Comparison of ENCODE assay signal across 8 cellular contexts in the genomic region with DNA sequence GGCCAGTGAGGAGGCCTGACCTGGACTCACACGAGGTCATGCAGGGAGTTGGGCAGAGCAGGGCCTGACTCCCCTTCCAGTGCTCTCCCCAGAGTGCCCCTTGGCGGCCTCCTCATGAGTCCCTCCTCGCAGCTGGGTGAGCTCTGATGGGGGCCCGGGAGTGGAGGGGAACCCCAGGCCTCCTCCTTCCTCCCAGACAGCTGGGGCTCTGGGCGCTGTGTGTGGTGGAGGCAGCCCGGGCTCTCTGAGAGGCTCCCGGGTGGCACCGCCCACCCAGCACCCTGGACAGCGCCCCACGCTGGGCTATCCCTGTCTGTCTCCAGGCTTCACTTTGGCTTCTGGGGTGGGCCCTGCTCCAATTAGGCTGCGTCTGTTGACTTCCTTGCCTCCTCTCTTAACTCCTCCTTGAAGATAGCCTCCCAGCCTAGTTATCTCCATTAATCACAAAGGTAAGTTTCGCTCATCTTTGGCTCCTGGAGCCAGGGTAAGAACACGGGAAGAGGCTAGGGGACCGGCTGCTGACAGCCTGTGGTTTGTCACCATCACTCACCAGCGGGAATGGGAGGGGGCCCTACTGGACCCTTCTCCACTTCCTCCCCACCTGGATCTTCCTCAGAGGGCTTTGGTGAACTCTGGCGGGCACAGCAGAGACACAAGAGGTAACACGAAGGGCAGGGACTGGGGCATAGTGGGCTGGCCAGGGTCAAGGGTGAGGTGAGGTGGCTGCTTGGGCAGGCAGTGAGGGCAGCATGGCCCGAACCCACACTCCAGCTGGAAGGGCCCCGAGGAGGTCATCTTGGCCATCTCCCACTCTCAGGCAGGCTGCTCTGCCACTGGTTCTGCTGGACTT. TPM values are rescaled to one million over a fixed set of nuclear protein-coding genes. Genes with fewer than 3 reads are reported as not detected.
DNase-seq lines count a peak whose midpoint lies in the region; FAIRE-seq and TF ChIP-seq lines count a peak whose summit lies in the region.

No MANE protein-coding gene starts in this region.

- no peaks in the 10 kb centered on the region for H3K36me3 ChIP-seq in A673 (ENCODE audit: insufficient read depth, low read length, poor library complexity, severe bottlenecking)

- no peak overlapping the region for H3K4me3 ChIP-seq in A673 (ENCODE audit: low read depth, low read length, poor library complexity, severe bottlenecking)
- no peak overlapping the region for H3K4me3 ChIP-seq in HFF-Myc (replicated peaks; ENCODE audit: low read depth, low read length)

- no peaks in the 10 kb centered on the region for H3K4me1 ChIP-seq in A673 (ENCODE audit: insufficient read depth, low read length, poor library complexity, severe bottlenecking)

- intact Hi-C loops in A673 (cut with micrococcal nuclease; ENCODE audit: unreplicated experiment): no loop called here

- H3K27me3 ChIP-seq in A673 (replicated peaks; ENCODE audit: insufficient read depth, low read depth, low read length, poor library complexity): no peaks in the 10 kb centered on the region

- CTCF ChIA-PET in A673 (lab: Charles Lee): no interaction called here

- POLR2A ChIA-PET in A673 (lab: Charles Lee; ENCODE audit: low non-redundant PET): no interaction called here

- DNase-seq in A673 (ENCODE audit: low spot score): peak; percentile 55
- DNase-seq in HFF-Myc (ENCODE audit: extremely low read depth, low read depth): peak; percentile 2
- peak; percentile 50 to 57 for DNase-seq in activated T-cell treated with anti-CD3 and anti-CD28 coated beads, Interleukin-2, amount 50 U/mL, for 48 hours
- DNase-seq in kidney tubule cell (ENCODE audit: low spot score): peak; percentile 23
- no peak for DNase-seq in GM19239 (ENCODE audit: insufficient read length, low spot score)
- no peak for DNase-seq in NCI-H1436 (lab: John Stamatoyannopoulos, UW)
- DNase-seq in NCI-H345 treated with DMSO at 0.1 percent for 48 hours (lab: John Stamatoyannopoulos, UW; ENCODE audit: unreplicated experiment): no peak
- DNase-seq in SW 1271 (lab: John Stamatoyannopoulos, UW): no peak

- no TSS peak for BruUV-seq in A673 (replicated peaks; lab: Mats Ljungman, UMichigan)

- H3K9me3 ChIP-seq in A673 (ENCODE audit: low read depth, low read length, poor library complexity, severe bottlenecking): no peaks in the 10 kb centered on the region

- FAIRE-seq in GM19239 (lab: Jason Lieb, UNC): no peak

- no peak overlapping the region for H3K27ac ChIP-seq in A673 (ENCODE audit: low read depth, low read length, poor library complexity, severe bottlenecking)

- TF ChIP-seq CTCF in A673 (conservative IDR thresholded peaks at IDR 0.05; ENCODE audit: low read depth, low read length) (no peak), HFF-Myc (IDR thresholded peaks at IDR 0.05; ENCODE audit: low read depth, low read length, missing control alignments) (no peak)

RNA-seq across cellular contexts. Expression of gene PSD2, which starts 13.1 kb away (rescaled TPM):
- total RNA-seq in A673 (2021): 0.26 and 0.70 TPM in 2 replicates

Comparison
In these comparisons a context has a peak if more than half of its experiments do, and no peak if none do; other contexts are left out.
1. DNase-seq: peak in A673 (single experiment), HFF-Myc (single experiment), activated T-cell treated with anti-CD3 and anti-CD28 coated beads, Interleukin-2, amount 50 U/mL, for 48 hours (2 of 2) and kidney tubule cell (single experiment); none in GM19239 (single experiment), NCI-H1436 (single experiment), NCI-H345 treated with DMSO at 0.1 percent for 48 hours (single experiment) and SW 1271 (0 of 2).